1 cellular context compared by ENCODE assay signal in the genomic region with DNA sequence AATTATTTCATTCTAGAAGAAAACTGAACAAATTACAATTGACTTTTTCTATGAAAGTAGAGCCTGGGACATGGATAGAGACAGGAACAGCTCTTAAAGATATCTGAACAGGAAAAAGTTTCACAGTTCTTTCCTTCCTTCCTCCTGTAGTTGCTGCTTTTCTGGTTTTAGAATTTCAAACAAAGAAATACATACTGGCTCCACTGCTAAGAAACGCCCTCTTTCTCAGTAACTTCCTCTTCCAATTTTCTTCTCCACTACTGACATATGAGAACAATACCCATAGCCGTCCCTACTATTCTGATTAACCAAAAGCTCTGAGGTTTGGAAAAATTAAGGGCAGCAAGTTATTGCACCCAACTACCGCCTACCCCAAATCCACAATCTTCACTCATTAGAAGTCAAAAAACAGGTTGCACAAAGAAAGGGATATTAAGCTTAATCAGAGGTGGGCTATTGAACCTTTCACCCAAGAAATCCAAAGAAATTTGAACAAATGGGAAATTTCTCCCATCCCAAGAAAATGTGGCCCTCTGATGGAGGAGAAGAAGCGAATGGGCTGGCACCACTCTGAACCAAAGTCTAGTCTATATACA.
TF ChIP-seq lines count a peak whose summit lies in the region.

No MANE protein-coding gene starts in this region.

TF ChIP-seq in GM23338, 12 proteins besides CTCF, POLR2A, EP300 and RAD21 (continued from another document):
- TF ChIP-seq EZH2phosphoT487 (IDR thresholded peaks at IDR 0.05; ENCODE audit: unreplicated experiment) (no peak), STAT1 (IDR thresholded peaks at IDR 0.05; ENCODE audit: unreplicated experiment) (no peak), ZNF114 (CRISPR knock-in tag; IDR thresholded peaks at IDR 0.05) (no peak), ZNF331 (CRISPR knock-in tag; IDR thresholded peaks at IDR 0.05; ENCODE audit: low read depth) (no peak), JUNB (IDR thresholded peaks at IDR 0.05; ENCODE audit: unreplicated experiment) (no peak)
- TF ChIP-seq, protein P1, sequence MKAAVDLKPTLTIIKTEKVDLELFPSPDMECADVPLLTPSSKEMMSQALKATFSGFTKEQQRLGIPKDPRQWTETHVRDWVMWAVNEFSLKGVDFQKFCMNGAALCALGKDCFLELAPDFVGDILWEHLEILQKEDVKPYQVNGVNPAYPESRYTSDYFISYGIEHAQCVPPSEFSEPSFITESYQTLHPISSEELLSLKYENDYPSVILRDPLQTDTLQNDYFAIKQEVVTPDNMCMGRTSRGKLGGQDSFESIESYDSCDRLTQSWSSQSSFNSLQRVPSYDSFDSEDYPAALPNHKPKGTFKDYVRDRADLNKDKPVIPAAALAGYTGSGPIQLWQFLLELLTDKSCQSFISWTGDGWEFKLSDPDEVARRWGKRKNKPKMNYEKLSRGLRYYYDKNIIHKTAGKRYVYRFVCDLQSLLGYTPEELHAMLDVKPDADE (IDR thresholded peaks at IDR 0.05): no peak
- TF ChIP-seq, protein P2, sequence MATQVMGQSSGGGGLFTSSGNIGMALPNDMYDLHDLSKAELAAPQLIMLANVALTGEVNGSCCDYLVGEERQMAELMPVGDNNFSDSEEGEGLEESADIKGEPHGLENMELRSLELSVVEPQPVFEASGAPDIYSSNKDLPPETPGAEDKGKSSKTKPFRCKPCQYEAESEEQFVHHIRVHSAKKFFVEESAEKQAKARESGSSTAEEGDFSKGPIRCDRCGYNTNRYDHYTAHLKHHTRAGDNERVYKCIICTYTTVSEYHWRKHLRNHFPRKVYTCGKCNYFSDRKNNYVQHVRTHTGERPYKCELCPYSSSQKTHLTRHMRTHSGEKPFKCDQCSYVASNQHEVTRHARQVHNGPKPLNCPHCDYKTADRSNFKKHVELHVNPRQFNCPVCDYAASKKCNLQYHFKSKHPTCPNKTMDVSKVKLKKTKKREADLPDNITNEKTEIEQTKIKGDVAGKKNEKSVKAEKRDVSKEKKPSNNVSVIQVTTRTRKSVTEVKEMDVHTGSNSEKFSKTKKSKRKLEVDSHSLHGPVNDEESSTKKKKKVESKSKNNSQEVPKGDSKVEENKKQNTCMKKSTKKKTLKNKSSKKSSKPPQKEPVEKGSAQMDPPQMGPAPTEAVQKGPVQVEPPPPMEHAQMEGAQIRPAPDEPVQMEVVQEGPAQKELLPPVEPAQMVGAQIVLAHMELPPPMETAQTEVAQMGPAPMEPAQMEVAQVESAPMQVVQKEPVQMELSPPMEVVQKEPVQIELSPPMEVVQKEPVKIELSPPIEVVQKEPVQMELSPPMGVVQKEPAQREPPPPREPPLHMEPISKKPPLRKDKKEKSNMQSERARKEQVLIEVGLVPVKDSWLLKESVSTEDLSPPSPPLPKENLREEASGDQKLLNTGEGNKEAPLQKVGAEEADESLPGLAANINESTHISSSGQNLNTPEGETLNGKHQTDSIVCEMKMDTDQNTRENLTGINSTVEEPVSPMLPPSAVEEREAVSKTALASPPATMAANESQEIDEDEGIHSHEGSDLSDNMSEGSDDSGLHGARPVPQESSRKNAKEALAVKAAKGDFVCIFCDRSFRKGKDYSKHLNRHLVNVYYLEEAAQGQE (IDR thresholded peaks at IDR 0.05; ENCODE audit: unreplicated experiment): no peak
